10 cellular contexts compared by ENCODE assay signal in the genomic region with DNA sequence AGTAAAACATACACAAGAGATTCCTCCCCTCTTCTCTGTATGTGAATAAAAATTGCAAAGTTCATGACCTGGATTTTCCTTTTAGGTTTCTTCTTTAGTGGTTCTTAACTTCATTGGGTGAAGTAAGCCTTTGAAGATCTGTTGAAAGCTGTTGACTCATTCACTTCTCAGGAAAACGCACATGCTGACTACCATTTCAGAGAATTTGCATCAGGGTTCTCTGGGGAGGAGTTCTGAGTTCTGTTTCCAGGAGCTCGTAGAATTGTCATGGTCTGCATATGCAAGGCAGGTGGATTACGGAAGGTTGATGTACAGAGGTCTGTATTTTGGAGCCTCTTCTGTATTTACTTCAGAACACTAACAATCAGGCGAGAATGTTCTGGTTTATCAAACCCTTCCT. TPM values are rescaled to one million over a fixed set of nuclear protein-coding genes. Genes with fewer than 3 reads are reported as not detected.
DNase-seq lines count a peak whose midpoint lies in the region; ATAC-seq, FAIRE-seq and TF ChIP-seq lines count a peak whose summit lies in the region.
"Had no signal": no experiment of that assay in that cellular context is flagged by ENCODE, and none has a peak within 500 bp of the region (broad histone marks: within the 10 kb centered on the region; RNA-seq: fewer than 3 reads in every experiment).

No MANE protein-coding gene starts in this region.

- no peak for TF ChIP-seq CTCF in left ventricle myocardium inferior (IDR thresholded peaks at IDR 0.05; ENCODE audit: borderline replicate concordance)
- no peak for TF ChIP-seq CTCF in body of pancreas (IDR thresholded peaks at IDR 0.05)

- H3K36me3 ChIP-seq in left ventricle myocardium inferior (no peaks in the 10 kb centered on the region), body of pancreas (replicated peaks in 1 of 2; ENCODE audit: insufficient read depth in 1 of 2, low read depth in 2 of 2) (no peaks in the 10 kb centered on the region)

- H3K27ac ChIP-seq in left ventricle myocardium inferior (replicated peaks) = no peak overlapping the region
- H3K27ac ChIP-seq in body of pancreas = no peak overlapping the region

- H3K4me1 ChIP-seq in left ventricle myocardium inferior (peaks cover 18% of the 10 kb centered on the region), body of pancreas (peaks cover 21% of the 10 kb centered on the region)

- no peak for TF ChIP-seq POLR2A in body of pancreas (IDR thresholded peaks at IDR 0.05)

- H3K4me3 ChIP-seq in left ventricle myocardium inferior = no peak overlapping the region
- no peak overlapping the region for H3K4me3 ChIP-seq in body of pancreas

- WGBS in body of pancreas, 2 donors = 92 to 94% methylated on average over 4 of the region's 4 CpGs

- DNase-seq in NK-92 treated with Interleukin-12 subunit alpha and Interleukin-12 subunit beta, amount 100 ng/mL, for 24 hours (lab: John Stamatoyannopoulos, UW) = peak; percentile 46
- DNase-seq in NK-92 (lab: John Stamatoyannopoulos, UW; ENCODE audit: unreplicated experiment) = no peak
- peak; percentile 29 for DNase-seq in RCC 7860 (ENCODE audit: low spot score)
- peak; percentile 34 for DNase-seq in dermis blood vessel endothelial cell
- peak in 2 of 3 donors; percentile 40 to 47 for DNase-seq in stimulated activated CD4-positive, alpha-beta T cell treated with anti-CD3 and anti-CD28 coated beads, TNF-alpha, amount 100 ng/mL, for 48 hours (ENCODE audit: low read depth in 3 of 3)
- no peak for DNase-seq in NCI-H146 (lab: John Stamatoyannopoulos, UW)
- DNase-seq in left ventricle myocardium inferior = no peak
- DNase-seq in body of pancreas = no peak

- FAIRE-seq in RCC 7860 (lab: Jason Lieb, UNC) = no peak
- FAIRE-seq: A204.1, H1 had no signal

- ATAC-seq in body of pancreas = no peak

- no peaks in the 10 kb centered on the region for H3K9me3 ChIP-seq in left ventricle myocardium inferior (replicated peaks)
- H3K9me3 ChIP-seq in body of pancreas = no peaks in the 10 kb centered on the region

- H3K27me3 ChIP-seq in left ventricle myocardium inferior (ENCODE audit: low read depth) (peaks cover 23% of the 10 kb centered on the region), body of pancreas (peaks cover 0 to 6% of the 10 kb centered on the region in 2 donors)

- intact Hi-C loops in left ventricle myocardium inferior (cut with micrococcal nuclease) = no loop called here
- intact Hi-C loops in body of pancreas (cut with DNase I) = no loop called here

RNA-seq across cellular contexts. Expression of a gene that starts 1.0 kb away (rescaled TPM):
- total RNA-seq in dermis blood vessel endothelial cell = 8.0 and 9.4 TPM in 2 replicates
- 0.41 TPM for total RNA-seq in left ventricle myocardium inferior
- under 1 TPM; 0.26 to 0.33 TPM for total RNA-seq in body of pancreas

Comparison
In these comparisons a context has a peak if more than half of its experiments do, and no peak if none do; other contexts are left out.
1. DNase-seq: peak in NK-92 treated with Interleukin-12 subunit alpha and Interleukin-12 subunit beta, amount 100 ng/mL, for 24 hours (single experiment), RCC 7860 (single experiment), dermis blood vessel endothelial cell (single experiment) and stimulated activated CD4-positive, alpha-beta T cell treated with anti-CD3 and anti-CD28 coated beads, TNF-alpha, amount 100 ng/mL, for 48 hours (2 of 3); none in NK-92 (single experiment), NCI-H146 (single experiment), left ventricle myocardium inferior (single experiment) and body of pancreas (0 of 4).